In genomic region chr6:11785953-11786579, GRCh38 we compare ENCODE assay signal across 8 cellular contexts. TPM values are rescaled to one million over a fixed set of nuclear protein-coding genes. Genes with fewer than 3 reads are reported as not detected.
DNase-seq lines count a peak whose midpoint lies in the region; ATAC-seq and TF ChIP-seq lines count a peak whose summit lies in the region.

No MANE protein-coding gene starts in this region.

- DNase-seq in NCI-H1105 treated with DMSO at 0.1 percent for 48 hours (lab: John Stamatoyannopoulos, UW) (peak; percentile 47), AML-193 (lab: John Stamatoyannopoulos, UW) (no peak), NCI-H2081 treated with DMSO at 0.1 percent for 48 hours (lab: John Stamatoyannopoulos, UW) (no peak), DMS114 treated with DMSO at 0.1 percent for 48 hours (lab: John Stamatoyannopoulos, UW; ENCODE audit: unreplicated experiment) (no peak), AG20443 (ENCODE audit: low spot score) (no peak)

- ATAC-seq in GM18505 (IDR thresholded peaks at IDR 0.05; ENCODE audit: unreplicated experiment) (peak; percentile 93), GM21717 (IDR thresholded peaks at IDR 0.05; ENCODE audit: unreplicated experiment) (peak; percentile 90), esophagus mucosa (peak; percentile 11)

- TF ChIP-seq POLR2A in GM18505 (IDR thresholded peaks at IDR 0.05; ENCODE audit: borderline replicate concordance, extremely low read depth, insufficient read depth, insufficient read length), result peak; percentile 57

RNA-seq across cellular contexts. Expression of gene ADTRP, which starts 7.5 kb away (rescaled TPM):
- 0.72 TPM for total RNA-seq in esophagus mucosa

Comparison
In these comparisons a context has a peak if more than half of its experiments do, and no peak if none do; other contexts are left out.
1. ATAC-seq: peak in every context shown above with its lines; median percentile 93 in GM18505; 90 in GM21717; 11 in esophagus mucosa.